In the genomic region with DNA sequence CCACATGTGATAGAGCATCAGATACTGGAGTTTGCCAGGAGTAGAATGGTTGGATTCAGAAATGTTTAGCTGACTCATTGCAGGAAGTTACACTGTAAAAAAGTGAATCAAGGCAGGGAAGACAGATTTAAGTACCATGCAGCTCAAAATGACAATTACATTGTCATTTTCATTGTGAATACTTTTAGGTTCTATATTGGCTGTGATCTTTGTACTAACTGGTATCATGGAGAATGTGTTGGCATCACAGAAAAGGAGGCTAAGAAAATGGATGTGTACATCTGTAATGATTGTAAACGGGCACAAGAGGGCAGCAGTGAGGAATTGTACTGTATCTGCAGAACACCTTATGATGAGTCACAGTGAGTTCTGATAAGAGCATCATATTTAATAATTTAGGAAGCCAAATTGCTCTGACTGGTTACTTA, we compare ENCODE assay signal across 8 cellular contexts. TPM values are rescaled to one million over a fixed set of nuclear protein-coding genes. Genes with fewer than 3 reads are reported as not detected.
DNase-seq lines count a peak whose midpoint lies in the region; ATAC-seq and TF ChIP-seq lines count a peak whose summit lies in the region.
"Not testable (repeated sequence)": the region's sequence is repeated elsewhere in the genome, so short reads cannot be mapped to it uniquely, and the experiment has no call there.

No MANE protein-coding gene starts in this region.

- CTCF ChIA-PET in activated B cell treated with CpG ODN at 0.5 μM for 24 hours (lab: Charles Lee): interaction anchor here (0.9 to 2.6 kb wide), 3 partner anchors 50 to 499 kb away, joined by 3 to 10 read pairs (median 5); no protein-coding TSS in a partner anchor

- not testable (repeated sequence) for H3K4me3 Mint-ChIP-seq in activated B cell treated with CpG ODN at 0.5 μM for 24 hours, type B pancreatic cell

- H3K36me3 ChIP-seq in GM06990 (ENCODE audit: control insufficient read depth, insufficient read depth, low read length): not testable (repeated sequence)
- peaks cover 57% of the 10 kb centered on the region for H3K36me3 ChIP-seq in right atrium auricular region

- not testable (repeated sequence) for DNase-seq in GM06990 (ENCODE audit: extremely low read depth, insufficient read length); activated B cell treated with CpG ODN at 0.5 μM for 24 hours; right atrium auricular region (ENCODE audit: low spot score); type B pancreatic cell (ENCODE audit: extremely low spot score, unreplicated experiment)
- peak; percentile 38 to 67 for DNase-seq in HL-60 (ENCODE audit: low read depth in 1 of 2, low spot score in 1 of 2)
- peak; percentile 55 for DNase-seq in NCI-H526 treated with DMSO at 0.1 percent for 48 hours (lab: John Stamatoyannopoulos, UW)
- DNase-seq in astrocyte of the hippocampus (ENCODE audit: low read depth, low spot score): peak; percentile 75
- DNase-seq in pulmonary artery endothelial cell (ENCODE audit: low read depth, low spot score): peak; percentile 29

- not testable (repeated sequence) for H3K4me1 Mint-ChIP-seq in activated B cell treated with CpG ODN at 0.5 μM for 24 hours; type B pancreatic cell (ENCODE audit: unreplicated experiment)

- not testable (repeated sequence) for H3K9me3 Mint-ChIP-seq in activated B cell treated with CpG ODN at 0.5 μM for 24 hours, type B pancreatic cell

- not testable (repeated sequence) for H3K4me3 ChIP-seq in GM06990 (replicated peaks; ENCODE audit: low read depth, low read length); HL-60 (replicated peaks; ENCODE audit: insufficient read depth, low read length); right atrium auricular region

- TF ChIP-seq CTCF in GM06990 (IDR thresholded peaks at IDR 0.05; ENCODE audit: insufficient read depth, low read length, poor library complexity, severe bottlenecking) (peak; percentile 55), HL-60 (IDR thresholded peaks at IDR 0.05; ENCODE audit: insufficient read depth, low read length) (peak; percentile 13), right atrium auricular region (IDR thresholded peaks at IDR 0.05) (peak; percentile 44 to 73), type B pancreatic cell (conservative IDR thresholded peaks at IDR 0.05) (peak; percentile 85)
- not testable (repeated sequence) for TF ChIP-seq CTCF in activated B cell treated with CpG ODN at 0.5 μM for 24 hours (IDR thresholded peaks at IDR 0.05)

- intact Hi-C loops in activated B cell treated with CpG ODN at 0.5 μM for 24 hours (cut with micrococcal nuclease): loop anchor here (1.0 to 5.0 kb wide), 5 partner anchors 48 to 1284 kb away; a partner anchor contains a TSS

- not testable (repeated sequence) for H3K27me3 Mint-ChIP-seq in activated B cell treated with CpG ODN at 0.5 μM for 24 hours, type B pancreatic cell

- H3K27ac Mint-ChIP-seq in activated B cell treated with CpG ODN at 0.5 μM for 24 hours (peak overlapping the region; percentile 21), type B pancreatic cell (peak overlapping the region; percentile 67)

- peak; percentile 99 for ATAC-seq in activated B cell treated with CpG ODN at 0.5 μM for 24 hours (ENCODE audit: low read depth)

- H3K36me3 Mint-ChIP-seq in activated B cell treated with CpG ODN at 0.5 μM for 24 hours (ENCODE audit: low read depth) (peaks cover 74% of the 10 kb centered on the region), type B pancreatic cell (peaks cover 27% of the 10 kb centered on the region)

- H3K27ac ChIP-seq in HL-60 (replicated peaks); right atrium auricular region: not testable (repeated sequence)

- POLR2A ChIA-PET in activated B cell treated with CpG ODN at 0.5 μM for 24 hours (lab: Charles Lee): not testable (repeated sequence)

- H3K27me3 ChIP-seq in GM06990 (replicated peaks; ENCODE audit: control insufficient read depth, insufficient read depth, low read length); HL-60 (ENCODE audit: insufficient read depth, poor library complexity, severe bottlenecking); right atrium auricular region: not testable (repeated sequence)

- not testable (repeated sequence) for H3K9me3 ChIP-seq in right atrium auricular region

- H3K4me1 ChIP-seq in right atrium auricular region: not testable (repeated sequence)

RNA-seq across cellular contexts. Expression of a gene that starts 33.1 kb away (rescaled TPM):
- total RNA-seq in activated B cell treated with CpG ODN at 0.5 μM for 24 hours (3.5 and 4.3 TPM in 2 replicates), right atrium auricular region (10 to 100 TPM in 1 of 2 donors, 1 to 10 TPM in 1; 6.9 to 10.1 TPM), pulmonary artery endothelial cell (14.5 and 15.2 TPM in 2 replicates), type B pancreatic cell (ENCODE audit: low replicate concordance) (8.1 and 8.8 TPM in 2 replicates)
